Comparison of ENCODE assay signal across 15 cellular contexts in the genomic region with DNA sequence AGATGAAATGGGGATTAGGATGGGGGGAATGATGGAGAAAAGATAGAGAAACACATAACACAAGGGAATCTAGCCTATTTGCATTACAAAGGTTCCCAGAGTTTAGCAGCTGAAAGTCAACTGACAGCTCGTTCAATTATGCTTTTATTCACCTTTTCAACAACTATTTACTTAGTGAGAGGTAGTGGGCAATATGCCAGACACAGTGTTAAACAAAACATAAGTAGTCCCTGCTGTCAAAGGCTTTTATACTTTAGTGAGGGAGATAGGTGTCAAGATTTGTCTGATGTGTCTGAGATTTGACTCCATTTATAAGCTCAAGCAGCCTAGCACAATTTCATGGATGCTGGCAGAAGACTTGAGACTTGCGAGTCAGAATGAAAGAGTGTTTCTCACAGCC.
"Had no signal": no experiment of that assay in that cellular context is flagged by ENCODE, and none has a peak within 500 bp of the region (broad histone marks: within the 10 kb centered on the region; RNA-seq: fewer than 3 reads in every experiment).

No MANE protein-coding gene starts in this region.

- FAIRE-seq: endothelial cell of umbilical vein had no signal

- H3K4me3 ChIP-seq: prostate gland, right lobe of liver, smooth muscle cell had no signal

- H3K4me1 ChIP-seq: foreskin keratinocyte, prostate gland, right lobe of liver had no signal

- ATAC-seq: activated T-helper 17 cell treated with anti-CD3 and anti-CD28 coated beads, Interleukin-2, amount 50 U/mL, for 72 hours; foreskin keratinocyte; left ventricle myocardium superior; right lobe of liver had no signal

- H3K27me3 ChIP-seq: foreskin keratinocyte, right lobe of liver had no signal

- H3K27ac ChIP-seq: foreskin keratinocyte, prostate gland, right lobe of liver, WERI-Rb-1 had no signal

- DNase-seq: activated CD4-positive, alpha-beta T cell treated with anti-CD3 and anti-CD28 coated beads, Interleukin-2, amount 50 U/mL, for 48 hours; activated naive CD4-positive, alpha-beta T cell treated with Interleukin-2 at 50 U/mL for 16 hours; anterior cingulate cortex; effector CD8-positive, alpha-beta T cell; foreskin keratinocyte; left ventricle myocardium superior; mesenchymal stem cell; right lobe of liver; stimulated activated CD4-positive, alpha-beta T cell treated with anti-CD3 and anti-CD28 coated beads, Interleukin-4, amount 100 ng/mL, for 4 hours; stimulated activated CD8-positive, alpha-beta memory T cell treated with anti-CD3 and anti-CD28 coated beads, Interleukin-4, amount 100 ng/mL, for 48 hours; WERI-Rb-1 had no signal

- H3K36me3 ChIP-seq: prostate gland, right lobe of liver, WERI-Rb-1 had no signal

- H3K4me2 ChIP-seq: smooth muscle cell had no signal
